Comparison of ENCODE assay signal across 9 cellular contexts in genomic region chr6:143745160-143746133, GRCh38.
DNase-seq lines count a peak whose midpoint lies in the region; ATAC-seq and TF ChIP-seq lines count a peak whose summit lies in the region.
"Had no signal": no experiment of that assay in that cellular context is flagged by ENCODE, and none has a peak within 500 bp of the region (broad histone marks: within the 10 kb centered on the region; RNA-seq: fewer than 3 reads in every experiment).

No MANE protein-coding gene starts in this region.

- no peaks in the 10 kb centered on the region for H4K20me1 ChIP-seq in GM23248 (ENCODE audit: insufficient read depth)

- CTCF ChIA-PET in activated CD8-positive, alpha-beta memory T cell treated with anti-CD3 and anti-CD28 coated beads, Interleukin-2, amount 10 ng/mL, durations not matched to agents 7 days and 5 days (lab: Charles Lee): no interaction called here

- peaks cover 20% of the 10 kb centered on the region for H3K4me1 Mint-ChIP-seq in glutamatergic neuron (ENCODE audit: low read depth, unreplicated experiment)
- H3K4me1 Mint-ChIP-seq in activated CD8-positive, alpha-beta memory T cell treated with anti-CD3 and anti-CD28 coated beads, Interleukin-2, amount 10 ng/mL, durations not matched to agents 7 days and 5 days: no peaks in the 10 kb centered on the region

- H3K4me1 ChIP-seq in GM23248 (ENCODE audit: insufficient read depth): peaks cover 14% of the 10 kb centered on the region; the same call in 1 of the 2 replicates
- H3K4me1 ChIP-seq in rectal smooth muscle tissue (ENCODE audit: control insufficient read depth, insufficient read depth, low read length): peaks cover 33% of the 10 kb centered on the region

- peak overlapping the region; percentile 13; the same call in 1 of the 2 replicates for H3K4me3 ChIP-seq in GM23248
- peak overlapping the region; percentile 45 for H3K4me3 ChIP-seq in rectal smooth muscle tissue (ENCODE audit: low read length)

- no peak for ATAC-seq in GM19467 (IDR thresholded peaks at IDR 0.05; ENCODE audit: unreplicated experiment)
- no peak for ATAC-seq in activated CD8-positive, alpha-beta memory T cell treated with anti-CD3 and anti-CD28 coated beads, Interleukin-2, amount 10 ng/mL, durations not matched to agents 7 days and 5 days

- in situ Hi-C loops in GM23248 (cut with MboI): no loop called here

- DNase-seq in GM23248 (peak; percentile 43), SHP77 treated with DMSO at 0.1 percent for 48 hours (lab: John Stamatoyannopoulos, UW) (peak; percentile 49), glutamatergic neuron (peak; percentile 25), A172 (ENCODE audit: low spot score) (no peak), CD1c-positive myeloid dendritic cell (ENCODE audit: extremely low spot score) (no peak)
- no peak for DNase-seq in activated CD8-positive, alpha-beta memory T cell treated with anti-CD3 and anti-CD28 coated beads, Interleukin-2, amount 10 ng/mL, durations not matched to agents 7 days and 5 days
- DNase-seq: activated T-cell treated with anti-CD3 and anti-CD28 coated beads, Interleukin-2, amount 50 U/mL, for 48 hours had no signal

- H3K9me3 ChIP-seq in GM23248 (ENCODE audit: low read depth): no peaks in the 10 kb centered on the region

- H2AFZ ChIP-seq in GM23248: peak overlapping the region; percentile 62

- H3K36me3 ChIP-seq in GM23248 (ENCODE audit: low read depth) (no peaks in the 10 kb centered on the region), rectal smooth muscle tissue (ENCODE audit: control insufficient read depth, insufficient read depth, low read length) (no peaks in the 10 kb centered on the region)

- no peaks in the 10 kb centered on the region for H3K36me3 Mint-ChIP-seq in glutamatergic neuron (ENCODE audit: unreplicated experiment)
- H3K36me3 Mint-ChIP-seq in activated CD8-positive, alpha-beta memory T cell treated with anti-CD3 and anti-CD28 coated beads, Interleukin-2, amount 10 ng/mL, durations not matched to agents 7 days and 5 days: no peaks in the 10 kb centered on the region

- H3K9ac ChIP-seq in GM23248: peak overlapping the region; percentile 8; the same call in 1 of the 2 replicates
- H3K9ac ChIP-seq in rectal smooth muscle tissue (ENCODE audit: low read length): no peak overlapping the region

- H3K4me2 ChIP-seq in GM23248 (ENCODE audit: unreplicated experiment): peak overlapping the region; percentile 22

- no peaks in the 10 kb centered on the region for H3K9me3 Mint-ChIP-seq in glutamatergic neuron (ENCODE audit: unreplicated experiment)
- no peaks in the 10 kb centered on the region for H3K9me3 Mint-ChIP-seq in activated CD8-positive, alpha-beta memory T cell treated with anti-CD3 and anti-CD28 coated beads, Interleukin-2, amount 10 ng/mL, durations not matched to agents 7 days and 5 days (ENCODE audit: low read depth)

- peak overlapping the region; percentile 10 for H3K4me3 Mint-ChIP-seq in glutamatergic neuron (ENCODE audit: unreplicated experiment)
- no peak overlapping the region for H3K4me3 Mint-ChIP-seq in activated CD8-positive, alpha-beta memory T cell treated with anti-CD3 and anti-CD28 coated beads, Interleukin-2, amount 10 ng/mL, durations not matched to agents 7 days and 5 days

- no peaks in the 10 kb centered on the region for H3F3A ChIP-seq in GM23248 (ENCODE audit: insufficient read depth)

- TF ChIP-seq CTCF in glutamatergic neuron (IDR thresholded peaks at IDR 0.05; ENCODE audit: partially characterized antibody, unreplicated experiment): no peak

- H3K27ac Mint-ChIP-seq in glutamatergic neuron (ENCODE audit: unreplicated experiment): peak overlapping the region; percentile 57
- no peak overlapping the region for H3K27ac Mint-ChIP-seq in activated CD8-positive, alpha-beta memory T cell treated with anti-CD3 and anti-CD28 coated beads, Interleukin-2, amount 10 ng/mL, durations not matched to agents 7 days and 5 days

- H3K79me2 ChIP-seq in GM23248 (ENCODE audit: insufficient read depth): peaks cover 34% of the 10 kb centered on the region

- H3K27ac ChIP-seq in GM23248: no peak overlapping the region
- H3K27ac ChIP-seq in rectal smooth muscle tissue (ENCODE audit: low read depth, low read length): peak overlapping the region; percentile 27

- 62 to 66% methylated on average over 22 of the region's 22 CpGs for WGBS in GM23248 (ENCODE audit: low coverage in 1 of 2, low lambda C conversion rate in 2 of 2, missing lambda C conversion rate in 2 of 2), 2 experiments

- H3K9me2 ChIP-seq in GM23248 (ENCODE audit: insufficient read depth): no peaks in the 10 kb centered on the region

- H3K27me3 Mint-ChIP-seq in glutamatergic neuron (ENCODE audit: unreplicated experiment): peaks cover 2% of the 10 kb centered on the region
- no peaks in the 10 kb centered on the region for H3K27me3 Mint-ChIP-seq in activated CD8-positive, alpha-beta memory T cell treated with anti-CD3 and anti-CD28 coated beads, Interleukin-2, amount 10 ng/mL, durations not matched to agents 7 days and 5 days

- H3K27me3 ChIP-seq in GM23248 (replicated peaks; ENCODE audit: insufficient read depth) (no peaks in the 10 kb centered on the region), rectal smooth muscle tissue (ENCODE audit: control insufficient read depth, insufficient read depth, low read length) (no peaks in the 10 kb centered on the region)

Comparison
In these comparisons a context has a peak if more than half of its experiments do, and no peak if none do; other contexts are left out.
1. DNase-seq: peak in GM23248 (single experiment), SHP77 treated with DMSO at 0.1 percent for 48 hours (single experiment) and glutamatergic neuron (single experiment); none in A172 (single experiment), CD1c-positive myeloid dendritic cell (single experiment) and activated CD8-positive, alpha-beta memory T cell treated with anti-CD3 and anti-CD28 coated beads, Interleukin-2, amount 10 ng/mL, durations not matched to agents 7 days and 5 days (single experiment).